9 cellular contexts compared by ENCODE assay signal in the genomic region with DNA sequence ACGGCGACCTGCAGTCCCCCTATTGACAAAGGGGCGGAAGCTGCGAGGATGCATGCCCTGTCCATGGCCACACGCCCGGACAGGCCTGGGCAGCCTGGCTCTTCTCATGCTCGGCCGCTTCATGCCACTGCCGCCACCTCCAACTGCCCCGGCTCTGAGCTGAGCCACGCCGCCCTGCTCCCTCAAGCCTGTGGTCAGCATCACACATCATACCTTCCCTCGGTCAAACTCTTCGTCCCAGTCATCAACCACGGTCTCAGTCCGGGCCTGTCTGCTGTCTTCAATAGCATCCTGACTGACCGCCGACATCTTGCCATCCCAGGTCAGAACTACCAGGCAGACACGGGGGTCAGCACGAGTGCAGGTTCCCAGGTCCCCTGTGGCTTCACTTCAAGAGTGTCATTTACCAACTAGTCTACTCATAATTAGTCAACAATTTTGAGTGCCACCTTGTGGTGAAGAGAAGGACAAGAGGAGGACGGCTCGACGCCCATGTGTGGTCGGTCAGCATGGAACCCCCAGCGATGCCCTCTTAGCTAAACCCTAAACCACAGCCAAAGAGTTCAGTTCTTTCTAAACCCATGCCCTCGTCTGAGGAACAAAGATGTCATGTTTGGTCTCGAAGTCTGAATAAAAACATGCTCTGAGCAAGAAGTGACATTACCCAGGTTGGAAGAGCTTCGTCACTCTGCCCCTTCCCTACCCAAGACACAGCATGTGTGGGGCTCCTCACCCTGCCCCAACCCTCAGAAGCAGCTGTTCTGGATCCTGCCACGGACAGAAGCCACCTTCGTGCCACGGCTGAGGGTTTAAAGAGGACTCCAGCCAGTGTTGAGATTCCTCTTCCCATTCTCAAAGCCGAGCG. TPM values are rescaled to one million over a fixed set of nuclear protein-coding genes. Genes with fewer than 3 reads are reported as not detected.
DNase-seq lines count a peak whose midpoint lies in the region; ATAC-seq, FAIRE-seq and TF ChIP-seq lines count a peak whose summit lies in the region.
"Had no signal": no experiment of that assay in that cellular context is flagged by ENCODE, and none has a peak within 500 bp of the region (broad histone marks: within the 10 kb centered on the region; RNA-seq: fewer than 3 reads in every experiment).

No MANE protein-coding gene starts in this region.

- peaks cover 74% of the 10 kb centered on the region for H3K36me3 Mint-ChIP-seq in activated T-cell treated with anti-CD3 and anti-CD28 coated beads, Interleukin-2, amount 50 U/mL, for 4 hours (ENCODE audit: insufficient read depth)
- H3K36me3 Mint-ChIP-seq in endothelial cell (ENCODE audit: low read depth, unreplicated experiment), result peaks cover 50% of the 10 kb centered on the region

- no peak overlapping the region for H3K4me3 Mint-ChIP-seq in activated T-cell treated with anti-CD3 and anti-CD28 coated beads, Interleukin-2, amount 50 U/mL, for 4 hours
- H3K4me3 Mint-ChIP-seq in endothelial cell (ENCODE audit: unreplicated experiment), result peak overlapping the region; percentile 40

- no peaks in the 10 kb centered on the region for H3K9me3 Mint-ChIP-seq in activated T-cell treated with anti-CD3 and anti-CD28 coated beads, Interleukin-2, amount 50 U/mL, for 4 hours
- no peaks in the 10 kb centered on the region for H3K9me3 Mint-ChIP-seq in endothelial cell (ENCODE audit: unreplicated experiment)

- peaks cover 58% of the 10 kb centered on the region for H3K4me1 Mint-ChIP-seq in activated T-cell treated with anti-CD3 and anti-CD28 coated beads, Interleukin-2, amount 50 U/mL, for 4 hours (ENCODE audit: low read depth)
- peaks cover 33% of the 10 kb centered on the region for H3K4me1 Mint-ChIP-seq in endothelial cell (ENCODE audit: unreplicated experiment)

- no peak overlapping the region for H3K27ac Mint-ChIP-seq in endothelial cell (ENCODE audit: unreplicated experiment)

- H3K27ac ChIP-seq in neutrophil, result no peak overlapping the region

- peaks cover 15% of the 10 kb centered on the region in 2 experiments for H3K4me1 ChIP-seq in neutrophil (ENCODE audit: control insufficient read depth in 1 of 2, insufficient read depth in 1 of 2, low read depth in 1 of 2, low read length in 1 of 2)

- TF ChIP-seq CTCF in endothelial cell (IDR thresholded peaks at IDR 0.05; ENCODE audit: unreplicated experiment) (peak; percentile 18), neutrophil (IDR thresholded peaks at IDR 0.05) (peak; percentile 34)

- H3K4me3 ChIP-seq in neutrophil (ENCODE audit: low read depth in 1 of 2, low read length in 1 of 2), result no peak overlapping the region

- no peaks in the 10 kb centered on the region for H3K9me3 ChIP-seq in neutrophil

- H3K27me3 Mint-ChIP-seq in activated T-cell treated with anti-CD3 and anti-CD28 coated beads, Interleukin-2, amount 50 U/mL, for 4 hours (ENCODE audit: low read depth), result no peaks in the 10 kb centered on the region
- peaks cover 9% of the 10 kb centered on the region for H3K27me3 Mint-ChIP-seq in endothelial cell (ENCODE audit: unreplicated experiment)

- FAIRE-seq in H54 (lab: Jason Lieb, UNC), result no peak
- FAIRE-seq: colon had no signal

- H3K36me3 ChIP-seq in neutrophil, result peaks cover 6% of the 10 kb centered on the region

- no peak for TF ChIP-seq POLR2A in H54 (IDR thresholded peaks at IDR 0.05; ENCODE audit: low read depth, low read length)

- no peak for DNase-seq in activated T-cell treated with anti-CD3 and anti-CD28 coated beads, Interleukin-2, amount 50 U/mL, for 4 hours
- DNase-seq in activated T-cell treated with anti-CD3 and anti-CD28 coated beads for 4 hours, result no peak
- peak; percentile 24 for DNase-seq in RPMI7951 (ENCODE audit: low read depth)
- no peak for DNase-seq in endothelial cell (ENCODE audit: low spot score)
- no peak for DNase-seq in mucosa of gallbladder (ENCODE audit: low spot score)
- DNase-seq in mesenteric fat pad (ENCODE audit: low spot score), result no peak
- DNase-seq in H54 (ENCODE audit: insufficient read length, low spot score), result no peak

- no peaks in the 10 kb centered on the region for H3K27me3 ChIP-seq in neutrophil

- ATAC-seq in activated T-cell treated with anti-CD3 and anti-CD28 coated beads, Interleukin-2, amount 50 U/mL, for 4 hours, result peak; percentile 54 to 59

RNA-seq across cellular contexts. Expression of a gene that starts 16.9 kb away (rescaled TPM):
- 10 to 100 TPM; 55.9 to 99.3 (median 82.8) TPM for total RNA-seq in activated T-cell treated with anti-CD3 and anti-CD28 coated beads, Interleukin-2, amount 50 U/mL, for 4 hours
- total RNA-seq in RPMI7951 (2014; rRNA removed; shearing (Covaris generic)), result 14.6 and 14.8 TPM in 2 replicates
- total RNA-seq in endothelial cell (ENCODE audit: unreplicated experiment) (73.3 TPM), mucosa of gallbladder (51.1 TPM), mesenteric fat pad (54.9 TPM)

RNA-seq across cellular contexts. Expression of a gene that starts 41.7 kb away (rescaled TPM):
- total RNA-seq in activated T-cell treated with anti-CD3 and anti-CD28 coated beads, Interleukin-2, amount 50 U/mL, for 4 hours, result 100 to 1,000 TPM; 157 to 179 (median 170) TPM
- 9.8 and 11.2 TPM in 2 replicates for total RNA-seq in RPMI7951 (2014; rRNA removed; shearing (Covaris generic))
- total RNA-seq in endothelial cell (ENCODE audit: unreplicated experiment), result 56.7 TPM
- 41.8 TPM for total RNA-seq in mucosa of gallbladder
- 93.9 TPM for total RNA-seq in mesenteric fat pad
